16 cellular contexts compared by ENCODE assay signal in the genomic region with DNA sequence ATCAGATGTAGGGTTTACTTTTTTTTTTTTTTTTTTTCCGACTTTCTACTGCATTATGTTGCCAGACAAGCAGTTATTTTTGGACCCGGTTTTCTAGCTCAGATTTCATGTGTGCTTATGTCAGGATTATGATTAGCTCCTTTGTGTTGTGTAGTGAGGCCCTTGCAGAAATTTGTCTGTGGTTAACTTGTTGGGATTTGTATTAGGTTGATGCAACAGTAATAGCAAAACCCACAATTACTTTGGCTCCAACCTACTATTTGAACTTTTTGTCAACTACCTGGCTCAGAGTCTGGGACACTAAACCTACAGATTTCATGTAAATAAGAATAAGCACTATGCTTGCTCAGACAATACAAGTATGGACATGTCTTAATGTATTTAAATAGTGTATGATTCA. TPM values are rescaled to one million over a fixed set of nuclear protein-coding genes. Genes with fewer than 3 reads are reported as not detected.
A peak's percentile ranks its signal among the peaks of the same experiment; 100 is the strongest.
DNase-seq lines count a peak whose midpoint lies in the region; ATAC-seq, FAIRE-seq and TF ChIP-seq lines count a peak whose summit lies in the region.
"Had no signal": no experiment of that assay in that cellular context is flagged by ENCODE, and none has a peak within 500 bp of the region (broad histone marks: within the 10 kb centered on the region; RNA-seq: fewer than 3 reads in every experiment).

No MANE protein-coding gene starts in this region.

- no peaks in the 10 kb centered on the region for H3K79me2 ChIP-seq in PC-9 (ENCODE audit: low read depth)

- H3K4me1 ChIP-seq in psoas muscle: peaks cover 13% of the 10 kb centered on the region
- H3K4me1 ChIP-seq in PC-9 (replicated peaks; ENCODE audit: insufficient read depth): no peaks in the 10 kb centered on the region

- H3K27me3 Mint-ChIP-seq in activated CD4-positive, alpha-beta memory T cell treated with anti-CD3 and anti-CD28 coated beads, Interleukin-2, amount 10 ng/mL, durations not matched to agents 7 days and 5 days: no peaks in the 10 kb centered on the region

- DNase-seq in D721Med (ENCODE audit: insufficient read length, low spot score) (no peak), RWPE1 (ENCODE audit: low spot score) (peak; percentile 4), fibroblast of pulmonary artery (ENCODE audit: low read depth) (peak; percentile 42), psoas muscle (no peak), MG63 (no peak), SIG-M5 (lab: John Stamatoyannopoulos, UW) (no peak), PC-9 (no peak)
- DNase-seq in activated CD4-positive, alpha-beta memory T cell treated with anti-CD3 and anti-CD28 coated beads, Interleukin-2, amount 10 ng/mL, durations not matched to agents 7 days and 5 days: no peak
- DNase-seq: activated CD4-positive, alpha-beta T cell treated with anti-CD3 and anti-CD28 coated beads, Interleukin-2, amount 50 U/mL, for 48 hours; activated effector memory CD4-positive, alpha-beta T cell treated with Interleukin-2 at 50 U/mL for 16 hours; central memory CD4-positive, alpha-beta T cell; NCI-H1092; NCI-H510A; stimulated activated naive CD4-positive, alpha-beta T cell treated with Interleukin-2 at 50 U/mL for 16 hours had no signal

- no peaks in the 10 kb centered on the region for H4K20me1 ChIP-seq in PC-9 (ENCODE audit: insufficient read depth)

- H2AFZ ChIP-seq in PC-9: no peak overlapping the region

- H3K4me2 ChIP-seq in PC-9: no peak overlapping the region

- H3K27ac ChIP-seq in RWPE1 (no peak overlapping the region), psoas muscle (peak overlapping the region; percentile 58), PC-9 (no peak overlapping the region)

- no peaks in the 10 kb centered on the region for H3F3A ChIP-seq in PC-9 (ENCODE audit: insufficient read depth, low read depth)

- no peaks in the 10 kb centered on the region for H3K9me2 ChIP-seq in PC-9 (ENCODE audit: insufficient read depth)

- no peaks in the 10 kb centered on the region for H3K36me3 Mint-ChIP-seq in activated CD4-positive, alpha-beta memory T cell treated with anti-CD3 and anti-CD28 coated beads, Interleukin-2, amount 10 ng/mL, durations not matched to agents 7 days and 5 days (ENCODE audit: low read depth)

- H3K27me3 ChIP-seq in psoas muscle (ENCODE audit: insufficient read depth in 3 of 3, low read length in 2 of 3): no peaks in the 10 kb centered on the region
- H3K27me3 ChIP-seq in MG63: peaks cover 3% of the 10 kb centered on the region
- H3K27me3 ChIP-seq in PC-9 (ENCODE audit: insufficient read depth, low read depth): no peaks in the 10 kb centered on the region

- no peaks in the 10 kb centered on the region for H3K9me3 Mint-ChIP-seq in activated CD4-positive, alpha-beta memory T cell treated with anti-CD3 and anti-CD28 coated beads, Interleukin-2, amount 10 ng/mL, durations not matched to agents 7 days and 5 days

- no peak for TF ChIP-seq CTCF in D721Med (IDR thresholded peaks at IDR 0.05; ENCODE audit: insufficient read depth, missing control alignments)
- TF ChIP-seq CTCF in RWPE1 (conservative IDR thresholded peaks at IDR 0.05; ENCODE audit: low read depth): no peak
- TF ChIP-seq CTCF in fibroblast of pulmonary artery (IDR thresholded peaks at IDR 0.05; ENCODE audit: low read length, missing control alignments): no peak
- TF ChIP-seq CTCF in psoas muscle (IDR thresholded peaks at IDR 0.05): no peak
- no peak for TF ChIP-seq CTCF in PC-9 (conservative IDR thresholded peaks at IDR 0.05)

- intact Hi-C loops in psoas muscle (cut with DNase I): no loop called here
- intact Hi-C loops in PC-9 (cut with micrococcal nuclease; ENCODE audit: unreplicated experiment): no loop called here

- no peak overlapping the region for H3K4me3 ChIP-seq in fibroblast of pulmonary artery (replicated peaks; ENCODE audit: low read depth, low read length)
- H3K4me3 ChIP-seq in psoas muscle: no peak overlapping the region
- H3K4me3 ChIP-seq in MG63: no peak overlapping the region
- H3K4me3 ChIP-seq in PC-9: no peak overlapping the region

- no peaks in the 10 kb centered on the region for H3K4me1 Mint-ChIP-seq in activated CD4-positive, alpha-beta memory T cell treated with anti-CD3 and anti-CD28 coated beads, Interleukin-2, amount 10 ng/mL, durations not matched to agents 7 days and 5 days

- peak; percentile 46 to 63 (median 52) for ATAC-seq in psoas muscle

- no peaks in the 10 kb centered on the region for H3K9me3 ChIP-seq in psoas muscle
- H3K9me3 ChIP-seq in MG63: no peaks in the 10 kb centered on the region
- H3K9me3 ChIP-seq in PC-9 (ENCODE audit: insufficient read depth, low read depth): no peaks in the 10 kb centered on the region

- H3K36me3 ChIP-seq in psoas muscle (ENCODE audit: insufficient read depth in 1 of 2, low read depth in 1 of 2): peaks cover 0 to 37% of the 10 kb centered on the region in 2 donors
- H3K36me3 ChIP-seq in MG63: no peaks in the 10 kb centered on the region
- no peaks in the 10 kb centered on the region for H3K36me3 ChIP-seq in PC-9 (ENCODE audit: low read depth)

- CTCF ChIA-PET in RWPE1 (lab: Yijun Ruan, JAX): no interaction called here
- CTCF ChIA-PET in activated CD4-positive, alpha-beta memory T cell treated with anti-CD3 and anti-CD28 coated beads, Interleukin-2, amount 10 ng/mL, durations not matched to agents 7 days and 5 days (lab: Charles Lee): no interaction called here
- CTCF ChIA-PET in PC-9 (lab: Charles Lee): no interaction called here

- POLR2A ChIA-PET in RWPE1 (lab: Yijun Ruan, JAX; ENCODE audit: low non-redundant PET): no interaction called here
- POLR2A ChIA-PET in activated CD4-positive, alpha-beta memory T cell treated with anti-CD3 and anti-CD28 coated beads, Interleukin-2, amount 10 ng/mL, durations not matched to agents 7 days and 5 days (lab: Charles Lee): no interaction called here
- POLR2A ChIA-PET in PC-9 (lab: Charles Lee; ENCODE audit: unreplicated experiment): interaction anchor here (0.6 kb wide), 1 partner anchor 27 kb away, joined by 7 read pairs; no protein-coding TSS in a partner anchor

- FAIRE-seq in D721Med (lab: Jason Lieb, UNC): peak; percentile 61
- FAIRE-seq: endothelial cell of umbilical vein had no signal

- H3K4me3 Mint-ChIP-seq in activated CD4-positive, alpha-beta memory T cell treated with anti-CD3 and anti-CD28 coated beads, Interleukin-2, amount 10 ng/mL, durations not matched to agents 7 days and 5 days: no peak overlapping the region

- no peak overlapping the region for H3K27ac Mint-ChIP-seq in activated CD4-positive, alpha-beta memory T cell treated with anti-CD3 and anti-CD28 coated beads, Interleukin-2, amount 10 ng/mL, durations not matched to agents 7 days and 5 days

- 19 to 32% (median 23%) methylated on average over 2 of the region's 2 CpGs for WGBS in psoas muscle, 3 donors

- no TSS peak for BruUV-seq in PC-9 (replicated peaks; lab: Mats Ljungman, UMichigan)

RNA-seq across cellular contexts. Expression of gene KCNJ8, which starts 44.1 kb away (rescaled TPM):
- total RNA-seq in psoas muscle (10 to 100 TPM in 2 of 4 donors, 1 to 10 TPM in 2; 3.4 to 13.3 (median 7.6) TPM), PC-9 (2021) (not detected in 2 replicates)
- 1 to 10 TPM; 3.5 to 9.6 (median 7.4) TPM for polyA plus RNA-seq in psoas muscle
- not detected in 2 replicates for total RNA-seq in MG63 (2014; rRNA removed; shearing (Covaris generic); ENCODE audit: low replicate concordance)
- total RNA-seq in activated CD4-positive, alpha-beta memory T cell treated with anti-CD3 and anti-CD28 coated beads, Interleukin-2, amount 10 ng/mL, durations not matched to agents 7 days and 5 days: not detected
- total RNA-seq: endothelial cell of umbilical vein, G401 had no signal
- polyA plus RNA-seq: endothelial cell of umbilical vein had no signal

Comparison
In these comparisons a context has a peak if more than half of its experiments do, and no peak if none do; other contexts are left out.
1. DNase-seq: peak in RWPE1 (single experiment) and fibroblast of pulmonary artery (single experiment); none in D721Med (single experiment), psoas muscle (0 of 2), MG63 (single experiment), activated CD4-positive, alpha-beta memory T cell treated with anti-CD3 and anti-CD28 coated beads, Interleukin-2, amount 10 ng/mL, durations not matched to agents 7 days and 5 days (single experiment), SIG-M5 (single experiment) and PC-9 (0 of 2).